In genomic region chr10:131697461-131698128, GRCh38 we compare ENCODE assay signal across 27 cellular contexts.
DNase-seq lines count a peak whose midpoint lies in the region; ATAC-seq, FAIRE-seq and TF ChIP-seq lines count a peak whose summit lies in the region.
"Had no signal": no experiment of that assay in that cellular context is flagged by ENCODE, and none has a peak within 500 bp of the region (broad histone marks: within the 10 kb centered on the region; RNA-seq: fewer than 3 reads in every experiment).

No MANE protein-coding gene starts in this region.

- H3K36me3 ChIP-seq in GM23338 (ENCODE audit: insufficient read depth) = no peaks in the 10 kb centered on the region
- H3K36me3 ChIP-seq: BLaER1, lower lobe of right lung, ovary, transverse colon had no signal

- intact Hi-C loops in left colon (cut with DNase I, micrococcal nuclease) = no loop called here

- no peaks in the 10 kb centered on the region for H3K27me3 ChIP-seq in GM23338 (ENCODE audit: insufficient read depth)
- H3K27me3 ChIP-seq: BLaER1, ovary, transverse colon had no signal

- H3K27ac Mint-ChIP-seq in GM23338 = no peak overlapping the region
- H3K27ac Mint-ChIP-seq: activated T-cell treated with anti-CD3 and anti-CD28 coated beads, Interleukin-2, amount 50 U/mL, for 72 hours; nephron progenitor cell had no signal

- no peak overlapping the region for H3K27ac ChIP-seq in A549
- no peak overlapping the region for H3K27ac ChIP-seq in GM23338 (ENCODE audit: low read depth)
- H3K27ac ChIP-seq: BLaER1, lower lobe of right lung, ovary, transverse colon had no signal

- H4K20me1 ChIP-seq in GM23338 (replicated peaks; ENCODE audit: insufficient read depth) = no peaks in the 10 kb centered on the region
- H4K20me1 ChIP-seq: BLaER1 had no signal

- no peak overlapping the region for H3K4me3 Mint-ChIP-seq in GM23338
- H3K4me3 Mint-ChIP-seq: activated T-cell treated with anti-CD3 and anti-CD28 coated beads, Interleukin-2, amount 50 U/mL, for 72 hours; brain; nephron progenitor cell had no signal

- WGBS in A549 (ENCODE audit: missing lambda C conversion rate) = 36% methylated on average over 21 of the region's 21 CpGs

- H3K4me1 ChIP-seq in A549 (no peaks in the 10 kb centered on the region), GM23338 (ENCODE audit: insufficient read depth) (no peaks in the 10 kb centered on the region)
- H3K4me1 ChIP-seq: lower lobe of right lung, transverse colon had no signal

- CTCF ChIA-PET in A549 (lab: Yijun Ruan, JAX) = no interaction called here

- H3F3A ChIP-seq in GM23338 (replicated peaks; ENCODE audit: low read depth) = no peaks in the 10 kb centered on the region

- DNase-seq in A549 (ENCODE audit: low read depth in 1 of 2, low spot score in 1 of 2) (no peak), GM23338 (ENCODE audit: low spot score) (no peak), SW480 (ENCODE audit: low spot score) (peak; percentile 4), left kidney (ENCODE audit: low read depth, low spot score) (peak; percentile 4), NCI-H2107 treated with DMSO at 0.1 percent for 48 hours (lab: John Stamatoyannopoulos, UW; ENCODE audit: unreplicated experiment) (no peak), SIG-M5 treated with dmso at 0.1 percent for 504 hours (lab: John Stamatoyannopoulos, UW; ENCODE audit: unreplicated experiment) (no peak), left colon (no peak)
- DNase-seq: activated CD4-positive, alpha-beta T cell treated with anti-CD3 and anti-CD28 coated beads for 4 hours; activated naive CD4-positive, alpha-beta T cell; activated T-cell treated with anti-CD3 and anti-CD28 coated beads, Interleukin-2, amount 50 U/mL, for 72 hours; cerebellar nuclear complex; DMS53; lower lobe of right lung; NCI-H1092 treated with DMSO at 0.1 percent for 48 hours; NCI-H2081 treated with DMSO at 0.1 percent for 48 hours; nephron progenitor cell; NK-92 treated with Interleukin-12 subunit alpha and Interleukin-12 subunit beta, amount 100 ng/mL, for 24 hours; ovary; PC-3; retina; transverse colon had no signal

- H3K36me3 Mint-ChIP-seq in GM23338 (ENCODE audit: low read depth) = no peaks in the 10 kb centered on the region
- H3K36me3 Mint-ChIP-seq: brain had no signal

- TF ChIP-seq POLR2A in A549 (IDR thresholded peaks at IDR 0.05; ENCODE audit: low read length) = no peak

- no peaks in the 10 kb centered on the region for H3K9me2 ChIP-seq in GM23338 (ENCODE audit: insufficient read depth)

- no peak for ATAC-seq in A549
- ATAC-seq in GM23338 = no peak
- ATAC-seq in GM19351 (IDR thresholded peaks at IDR 0.05; ENCODE audit: unreplicated experiment) = no peak
- no peak for ATAC-seq in left colon
- ATAC-seq: activated T-cell treated with anti-CD3 and anti-CD28 coated beads, Interleukin-2, amount 50 U/mL, for 72 hours; lower lobe of right lung; PC-3 had no signal

- POLR2A ChIA-PET in A549 (lab: Yijun Ruan, JAX) = no interaction called here

- no peak for TF ChIP-seq RAD21 in A549 (conservative IDR thresholded peaks at IDR 0.05 in 1 of 2, IDR thresholded peaks at IDR 0.05 in 1 of 2)

- H3K4me2 ChIP-seq in A549 (no peak overlapping the region), GM23338 (no peak overlapping the region)
- H3K4me2 ChIP-seq: BLaER1 had no signal

- H3K4me3 ChIP-seq in A549 (no peak overlapping the region), GM23338 (no peak overlapping the region)
- H3K4me3 ChIP-seq: BLaER1, lower lobe of right lung, ovary, transverse colon had no signal

- no peak for TF ChIP-seq CTCF in A549 (IDR thresholded peaks at IDR 0.05)
- no peak for TF ChIP-seq CTCF in GM23338 (conservative IDR thresholded peaks at IDR 0.05; ENCODE audit: low read depth in 2 of 2)

- FAIRE-seq in A549 (lab: Jason Lieb, UNC) = no peak
- FAIRE-seq: G401.6, GM19239, keratinocyte had no signal

- H3K4me1 Mint-ChIP-seq in GM23338 = no peaks in the 10 kb centered on the region; the same call in 2 of the 3 replicates
- H3K4me1 Mint-ChIP-seq: brain had no signal

- peak overlapping the region; percentile 78 for H2AFZ ChIP-seq in GM23338

- H3K79me2 ChIP-seq in GM23338 (replicated peaks; ENCODE audit: insufficient read depth) = no peaks in the 10 kb centered on the region

- TF ChIP-seq EP300 in A549 (IDR thresholded peaks at IDR 0.05) = no peak

- no peaks in the 10 kb centered on the region for H3K9me3 Mint-ChIP-seq in GM23338
- H3K9me3 Mint-ChIP-seq: activated T-cell treated with anti-CD3 and anti-CD28 coated beads, Interleukin-2, amount 50 U/mL, for 72 hours; brain; nephron progenitor cell had no signal

- no peaks in the 10 kb centered on the region for H3K9me3 ChIP-seq in A549
- H3K9me3 ChIP-seq: BLaER1, lower lobe of right lung, ovary, transverse colon had no signal

- H3K27me3 Mint-ChIP-seq in GM23338 (ENCODE audit: insufficient read depth, low read depth, poor library complexity) = peaks cover 8% of the 10 kb centered on the region

TF ChIP-seq in A549, 52 proteins besides CTCF, POLR2A, EP300 and RAD21:
- TF ChIP-seq ZFP36 (IDR thresholded peaks at IDR 0.05; ENCODE audit: borderline replicate concordance, partially characterized antibody) = no peak
- TF ChIP-seq EHMT2 (IDR thresholded peaks at IDR 0.05; ENCODE audit: low read depth) = no peak
- no peak for TF ChIP-seq CHD4 (IDR thresholded peaks at IDR 0.05; ENCODE audit: borderline replicate concordance)
- peak; percentile 72 for TF ChIP-seq USF2 (IDR thresholded peaks at IDR 0.05)
- TF ChIP-seq BHLHE40 (IDR thresholded peaks at IDR 0.05; ENCODE audit: low read depth, low read length) = no peak
- TF ChIP-seq JUNB (IDR thresholded peaks at IDR 0.05) = no peak
- no peak for TF ChIP-seq ZC3H11A (IDR thresholded peaks at IDR 0.05)
- TF ChIP-seq SREBF2 (IDR thresholded peaks at IDR 0.05) = no peak
TF ChIP-seq in A549: peak in this region for 1.

TF ChIP-seq in GM23338, 12 proteins besides CTCF, POLR2A, EP300 and RAD21:
- no peak for TF ChIP-seq CREB1 (CRISPR knock-in tag; IDR thresholded peaks at IDR 0.05; ENCODE audit: low read depth)

Comparison
In these comparisons a context has a peak if more than half of its experiments do, and no peak if none do; other contexts are left out.
1. DNase-seq: peak in SW480 (single experiment) and left kidney (single experiment); none in A549 (0 of 2), GM23338 (single experiment), NCI-H2107 treated with DMSO at 0.1 percent for 48 hours (single experiment), SIG-M5 treated with dmso at 0.1 percent for 504 hours (single experiment) and left colon (0 of 2).